ENCODE assay signal across 18 cellular contexts in genomic region chr11:78467370-78467769, GRCh38.
"Had no signal": no experiment of that assay in that cellular context is flagged by ENCODE, and none has a peak within 500 bp of the region (broad histone marks: within the 10 kb centered on the region; RNA-seq: fewer than 3 reads in every experiment).

No MANE protein-coding gene starts in this region.

- H3K4me3 Mint-ChIP-seq: stimulated activated effector memory CD8-positive, alpha-beta T cell treated with anti-CD3 and anti-CD28 coated beads, Interleukin-12 subunit alpha, Interleukin-12 subunit beta, amount 100 ng/mL, for 72 hours; stimulated activated naive CD8-positive, alpha-beta T cell treated with anti-CD3 and anti-CD28 coated beads, Interleukin-15, Interleukin-2, amounts not matched to agents 100 ng/mL and 50 ng/mL, for 24 hours had no signal

- H3K27ac Mint-ChIP-seq: stimulated activated effector memory CD8-positive, alpha-beta T cell treated with anti-CD3 and anti-CD28 coated beads, Interleukin-12 subunit alpha, Interleukin-12 subunit beta, amount 100 ng/mL, for 72 hours; stimulated activated naive CD8-positive, alpha-beta T cell treated with anti-CD3 and anti-CD28 coated beads, Interleukin-15, Interleukin-2, amounts not matched to agents 100 ng/mL and 50 ng/mL, for 24 hours had no signal

- ATAC-seq: left ventricle myocardium superior; lower lobe of right lung; psoas muscle; right cardiac atrium; stimulated activated effector memory CD8-positive, alpha-beta T cell treated with anti-CD3 and anti-CD28 coated beads, Interleukin-12 subunit alpha, Interleukin-12 subunit beta, amount 100 ng/mL, for 72 hours had no signal

- H3K9me3 ChIP-seq: lower lobe of right lung, ovary, psoas muscle, sigmoid colon, thoracic aorta, tibial nerve, upper lobe of left lung had no signal

- DNase-seq: dermis blood vessel endothelial cell; effector memory CD4-positive, alpha-beta T cell; head of caudate nucleus; left ventricle myocardium superior; lower lobe of right lung; occipital lobe; ovary; posterior cingulate gyrus; psoas muscle; right cardiac atrium; sigmoid colon; stimulated activated CD4-positive, alpha-beta T cell treated with anti-CD3 and anti-CD28 coated beads, Interleukin-2, amount 100 ng/mL, for 24 hours; stimulated activated CD4-positive, alpha-beta T cell treated with anti-CD3 and anti-CD28 coated beads, Interleukin-4, amount 100 ng/mL, for 24 hours; upper lobe of left lung had no signal

- H3K27me3 Mint-ChIP-seq: stimulated activated naive CD8-positive, alpha-beta T cell treated with anti-CD3 and anti-CD28 coated beads, Interleukin-15, Interleukin-2, amounts not matched to agents 100 ng/mL and 50 ng/mL, for 24 hours had no signal
